Comparison of ENCODE assay signal across 24 cellular contexts in genomic region chr4:142334931-142335330, GRCh38.
DNase-seq lines count a peak whose midpoint lies in the region; ATAC-seq and TF ChIP-seq lines count a peak whose summit lies in the region.
"Had no signal": no experiment of that assay in that cellular context is flagged by ENCODE, and none has a peak within 500 bp of the region (broad histone marks: within the 10 kb centered on the region; RNA-seq: fewer than 3 reads in every experiment).

No MANE protein-coding gene starts in this region.

- H3K4me3 ChIP-seq in liver (ENCODE audit: low read depth in 1 of 3, low read length in 3 of 3), result no peak overlapping the region
- no peak overlapping the region for H3K4me3 ChIP-seq in right lobe of liver
- no peak overlapping the region for H3K4me3 ChIP-seq in fibroblast of villous mesenchyme (ENCODE audit: low read depth, low read length)
- H3K4me3 ChIP-seq in spleen, result no peak overlapping the region
- H3K4me3 ChIP-seq in body of pancreas, result no peak overlapping the region
- H3K4me3 ChIP-seq in suprapubic skin, result no peak overlapping the region
- H3K4me3 ChIP-seq: A549, GM23248, PC-9, SJCRH30 had no signal

- H3K36me3 ChIP-seq in liver (ENCODE audit: control insufficient read depth in 4 of 4, insufficient read depth in 3 of 4, low read depth in 1 of 4, low read length in 3 of 4) (no peaks in the 10 kb centered on the region), right lobe of liver (no peaks in the 10 kb centered on the region), spleen (no peaks in the 10 kb centered on the region), body of pancreas (replicated peaks in 1 of 2; ENCODE audit: insufficient read depth in 1 of 2, low read depth in 2 of 2) (no peaks in the 10 kb centered on the region), suprapubic skin (no peaks in the 10 kb centered on the region)
- H3K36me3 ChIP-seq: SJCRH30 had no signal

- no peak overlapping the region for H3K27ac ChIP-seq in liver (ENCODE audit: low read depth in 1 of 2, low read length in 2 of 2)
- H3K27ac ChIP-seq in right lobe of liver, result no peak overlapping the region
- H3K27ac ChIP-seq in spleen, result peak overlapping the region in 5 of 8 donors; percentile 31 to 46 (median 35)
- no peak overlapping the region for H3K27ac ChIP-seq in body of pancreas
- H3K27ac ChIP-seq in suprapubic skin, result no peak overlapping the region
- H3K27ac ChIP-seq: A549, GM23248, PC-9, SJCRH30 had no signal

- no peaks in the 10 kb centered on the region for H3K27me3 ChIP-seq in liver (ENCODE audit: control insufficient read depth in 4 of 4, insufficient read depth in 4 of 4, low read length in 3 of 4)
- H3K27me3 ChIP-seq in right lobe of liver, result no peaks in the 10 kb centered on the region
- no peaks in the 10 kb centered on the region for H3K27me3 ChIP-seq in spleen (replicated peaks in 1 of 7)
- no peaks in the 10 kb centered on the region for H3K27me3 ChIP-seq in body of pancreas
- no peaks in the 10 kb centered on the region for H3K27me3 ChIP-seq in suprapubic skin
- H3K27me3 ChIP-seq: SJCRH30 had no signal

- ATAC-seq in right lobe of liver (no peak), body of pancreas (no peak)
- ATAC-seq: A549, Right ventricle myocardium inferior, SK-N-SH treated with all-trans-retinoic acid at 6 μM for 48 hours had no signal

- TF ChIP-seq POLR2A in right lobe of liver (IDR thresholded peaks at IDR 0.05) (no peak), spleen (IDR thresholded peaks at IDR 0.05) (no peak), body of pancreas (IDR thresholded peaks at IDR 0.05) (no peak), suprapubic skin (IDR thresholded peaks at IDR 0.05) (no peak)

- H3K9me3 ChIP-seq in liver (ENCODE audit: control insufficient read depth in 4 of 4, low read length in 3 of 4), result peaks cover 0 to 2% (median 0%) of the 10 kb centered on the region in 4 donors
- no peaks in the 10 kb centered on the region for H3K9me3 ChIP-seq in right lobe of liver
- peaks cover 0 to 8% (median 0%) of the 10 kb centered on the region in 8 donors for H3K9me3 ChIP-seq in spleen
- no peaks in the 10 kb centered on the region for H3K9me3 ChIP-seq in body of pancreas
- H3K9me3 ChIP-seq in suprapubic skin, result no peaks in the 10 kb centered on the region
- H3K9me3 ChIP-seq: A549, SJCRH30 had no signal

- no peaks in the 10 kb centered on the region for H3K4me1 ChIP-seq in liver (ENCODE audit: control insufficient read depth in 4 of 4, insufficient read depth in 4 of 4, low read length in 3 of 4)
- H3K4me1 ChIP-seq in right lobe of liver, result no peaks in the 10 kb centered on the region
- H3K4me1 ChIP-seq in spleen, result peaks cover 0 to 13% (median 0%) of the 10 kb centered on the region in 6 donors
- H3K4me1 ChIP-seq in body of pancreas, result no peaks in the 10 kb centered on the region
- peaks cover 3% of the 10 kb centered on the region for H3K4me1 ChIP-seq in suprapubic skin
- H3K4me1 ChIP-seq: SJCRH30 had no signal

- no peak for DNase-seq in right lobe of liver
- peak; percentile 32 for DNase-seq in LHCN-M2 (ENCODE audit: low read depth)
- DNase-seq in fibroblast of villous mesenchyme (ENCODE audit: low read depth), result peak; percentile 33
- no peak for DNase-seq in spleen
- no peak for DNase-seq in body of pancreas
- no peak for DNase-seq in Ammon's horn (ENCODE audit: low spot score)
- no peak for DNase-seq in suprapubic skin (ENCODE audit: low spot score in 2 of 2)
- DNase-seq: Calu3, DMS79 treated with DMSO at 0.1 percent for 48 hours, GM23248, H7, Karpas-422, MV-4-11, NCI-H1105 treated with DMSO at 0.1 percent for 48 hours, NCI-H2029, NCI-H446, NCI-H524 treated with DMSO at 0.1 percent for 48 hours, NCI-H82, PC-9, SJCRH30 had no signal

- no peak for TF ChIP-seq EP300 in suprapubic skin (IDR thresholded peaks at IDR 0.05)

- no peak overlapping the region for H3K9ac ChIP-seq in liver (ENCODE audit: low read depth in 1 of 2, low read length in 2 of 2)
- H3K9ac ChIP-seq: GM23248 had no signal

- intact Hi-C loops in right lobe of liver (cut with DNase I) (no loop called here), spleen (cut with DNase I; ENCODE audit: low total_unique reads) (no loop called here), body of pancreas (cut with DNase I) (no loop called here)

- TF ChIP-seq RAD21 in liver (IDR thresholded peaks at IDR 0.05), result no peak

- no peak for TF ChIP-seq CTCF in liver (IDR thresholded peaks at IDR 0.05; ENCODE audit: low read depth, low read length, missing input control)
- TF ChIP-seq CTCF in right lobe of liver (IDR thresholded peaks at IDR 0.05), result no peak
- TF ChIP-seq CTCF in fibroblast of villous mesenchyme (IDR thresholded peaks at IDR 0.05; ENCODE audit: insufficient read depth, low read depth, low read length), result no peak
- TF ChIP-seq CTCF in spleen (IDR thresholded peaks at IDR 0.05 in 8 of 11, conservative IDR thresholded peaks at IDR 0.05 in 3 of 11), result no peak
- TF ChIP-seq CTCF in body of pancreas (IDR thresholded peaks at IDR 0.05), result no peak
- no peak for TF ChIP-seq CTCF in suprapubic skin (IDR thresholded peaks at IDR 0.05)

TF ChIP-seq in liver, 16 proteins besides CTCF, POLR2A, EP300 and RAD21:
- TF ChIP-seq TAF1 (conservative IDR thresholded peaks at IDR 0.05) (no peak), ATF3 (IDR thresholded peaks at IDR 0.05) (no peak), ZBTB33 (IDR thresholded peaks at IDR 0.05) (no peak), REST (IDR thresholded peaks at IDR 0.05) (no peak), FOXA1 (IDR thresholded peaks at IDR 0.05) (no peak), NR2F2 (IDR thresholded peaks at IDR 0.05) (peak; percentile 9)

Comparison
In these comparisons a context has a peak if more than half of its experiments do, and no peak if none do; other contexts are left out.
1. H3K27ac ChIP-seq: peak in spleen (5 of 8); none in liver (0 of 2), right lobe of liver (0 of 3), body of pancreas (0 of 4) and suprapubic skin (single experiment).
2. DNase-seq: peak in LHCN-M2 (single experiment) and fibroblast of villous mesenchyme (single experiment); none in right lobe of liver (0 of 3), spleen (single experiment), body of pancreas (0 of 4), Ammon's horn (single experiment) and suprapubic skin (0 of 2).